In genomic region chr7:20742913-20743312, GRCh38 we compare ENCODE assay signal across 21 cellular contexts. TPM values are rescaled to one million over a fixed set of nuclear protein-coding genes. Genes with fewer than 3 reads are reported as not detected.
"Had no signal": no experiment of that assay in that cellular context is flagged by ENCODE, and none has a peak within 500 bp of the region (broad histone marks: within the 10 kb centered on the region; RNA-seq: fewer than 3 reads in every experiment).

No MANE protein-coding gene starts in this region.

- H3K27ac ChIP-seq: adrenal gland, foreskin keratinocyte, heart left ventricle, pancreas, sigmoid colon, testis, upper lobe of right lung had no signal

- DNase-seq: activated CD4-positive, alpha-beta memory T cell treated with anti-CD3 and anti-CD28 coated beads, Interleukin-2, amount 10 ng/mL, durations not matched to agents 7 days and 5 days; activated CD4-positive, alpha-beta T cell treated with anti-CD3 and anti-CD28 coated beads for 4 hours; activated effector memory CD4-positive, alpha-beta T cell treated with Interleukin-2 at 50 U/mL for 16 hours; activated T-cell treated with anti-CD3 and anti-CD28 coated beads, Interleukin-2, amount 50 U/mL, for 4 hours; adrenal gland; dermis blood vessel endothelial cell; effector memory CD8-positive, alpha-beta T cell; foreskin keratinocyte; heart left ventricle; islet precursor cell; mammary epithelial cell; mucosa of descending colon; naive thymus-derived CD4-positive, alpha-beta T cell; pancreas; sigmoid colon; stimulated activated CD4-positive, alpha-beta T cell treated with anti-CD3 and anti-CD28 coated beads, Interleukin-1b, Interleukin-23, amount 100 ng/mL, for 48 hours; stimulated activated naive CD8-positive, alpha-beta T cell treated with anti-CD3 and anti-CD28 coated beads, Interleukin-15, amount 100 ng/mL, for 72 hours; testis; upper lobe of right lung had no signal

- H3K4me1 ChIP-seq: adrenal gland, foreskin keratinocyte, heart left ventricle, pancreas, testis, upper lobe of right lung had no signal

- H3K4me3 ChIP-seq: adrenal gland, heart left ventricle, mucosa of descending colon, pancreas, sigmoid colon, testis, upper lobe of right lung had no signal

- ATAC-seq: activated T-cell treated with anti-CD3 and anti-CD28 coated beads, Interleukin-2, amount 50 U/mL, for 4 hours; effector memory CD8-positive, alpha-beta T cell; foreskin keratinocyte; heart left ventricle; mucosa of descending colon; naive thymus-derived CD4-positive, alpha-beta T cell; pancreas; stimulated activated naive CD8-positive, alpha-beta T cell treated with anti-CD3 and anti-CD28 coated beads, Interleukin-15, amount 100 ng/mL, for 72 hours; upper lobe of right lung; WTC11 had no signal

- H3K36me3 ChIP-seq: adrenal gland, heart left ventricle, pancreas, sigmoid colon, upper lobe of right lung had no signal

- H3K27me3 ChIP-seq: adrenal gland, foreskin keratinocyte, pancreas, sigmoid colon, testis, upper lobe of right lung had no signal

- H3K9me3 ChIP-seq: adrenal gland, heart left ventricle, mucosa of descending colon, pancreas, sigmoid colon, testis, upper lobe of right lung had no signal

RNA-seq across cellular contexts. Expression of gene SP8, which starts 43.8 kb away (rescaled TPM):
- total RNA-seq: activated CD4-positive, alpha-beta memory T cell treated with anti-CD3 and anti-CD28 coated beads, Interleukin-2, amount 10 ng/mL, durations not matched to agents 7 days and 5 days; activated T-cell treated with anti-CD3 and anti-CD28 coated beads, Interleukin-2, amount 50 U/mL, for 4 hours; adrenal gland; chondrocyte; dermis blood vessel endothelial cell; foreskin keratinocyte; heart left ventricle; mucosa of descending colon; naive thymus-derived CD4-positive, alpha-beta T cell; pancreas; sigmoid colon; upper lobe of right lung had no signal
- polyA plus RNA-seq: adrenal gland; foreskin keratinocyte; heart left ventricle; naive thymus-derived CD4-positive, alpha-beta T cell; pancreas; sigmoid colon had no signal
